In the genomic region with DNA sequence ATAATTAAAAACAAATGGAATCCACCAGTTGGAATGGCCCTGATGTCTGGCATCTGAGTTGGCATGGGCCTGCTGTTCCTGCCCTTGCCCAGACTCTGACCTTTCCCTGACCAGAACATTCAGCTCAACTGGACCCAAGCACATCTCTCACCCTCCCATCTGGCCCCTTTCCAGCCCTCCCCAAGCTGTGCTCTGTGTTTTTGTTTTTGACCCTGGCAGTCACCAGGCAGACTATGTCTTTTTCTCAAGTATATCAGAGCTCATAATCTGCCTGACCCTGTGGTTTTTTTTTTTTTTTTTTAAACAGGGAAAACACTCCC, we compare ENCODE assay signal across 14 cellular contexts.
DNase-seq lines count a peak whose midpoint lies in the region; TF ChIP-seq lines count a peak whose summit lies in the region.
"Had no signal": no experiment of that assay in that cellular context is flagged by ENCODE, and none has a peak within 500 bp of the region (broad histone marks: within the 10 kb centered on the region; RNA-seq: fewer than 3 reads in every experiment).

No MANE protein-coding gene starts in this region.

- no peaks in the 10 kb centered on the region for H3K9me3 ChIP-seq in ovary
- H3K9me3 ChIP-seq in tibial artery = no peaks in the 10 kb centered on the region
- H3K9me3 ChIP-seq: body of pancreas had no signal

- no peaks in the 10 kb centered on the region for H3K4me1 Mint-ChIP-seq in activated T-helper 2 cell treated with anti-CD3 and anti-CD28 coated beads, Interferon-gamma antibody, Interleukin-2, Interleukin-4, amounts not matched to agents 10 μg/mL and 5 μg/mL and 100 μg/mL, durations not matched to agents 14 hours and 24 hours and 36 hours (ENCODE audit: low read depth)
- H3K4me1 Mint-ChIP-seq: activated CD8-positive, alpha-beta memory T cell treated with anti-CD3 and anti-CD28 coated beads, Interleukin-2, amount 10 ng/mL, durations not matched to agents 7 days and 5 days had no signal

- DNase-seq in amygdala (lab: John Stamatoyannopoulos, UW) (peak in 38 of 56 donors; percentile 1 to 63 (median 22)), cardiac septum (ENCODE audit: low spot score) (peak; percentile 91), ovary (peak in 4 of 5 donors; percentile 18 to 67 (median 21)), tibial artery (peak; percentile 70 to 91), NCI-H524 treated with DMSO at 0.1 percent for 48 hours (lab: John Stamatoyannopoulos, UW) (no peak), T1000 (lab: John Stamatoyannopoulos, UW) (no peak)
- no peak for DNase-seq in activated T-helper 2 cell treated with anti-CD3 and anti-CD28 coated beads, Interferon-gamma antibody, Interleukin-2, Interleukin-4, amounts not matched to agents 10 μg/mL and 5 μg/mL and 100 μg/mL, durations not matched to agents 14 hours and 24 hours and 36 hours (ENCODE audit: low spot score)
- DNase-seq: activated CD4-positive, alpha-beta T cell treated with anti-CD3 and anti-CD28 coated beads for 1 hour; activated CD8-positive, alpha-beta memory T cell treated with anti-CD3 and anti-CD28 coated beads, Interleukin-2, amount 10 ng/mL, durations not matched to agents 7 days and 5 days; AML-193; NCI-H1694 treated with DMSO at 0.1 percent for 48 hours; stimulated activated naive CD8-positive, alpha-beta T cell treated with anti-CD3 and anti-CD28 coated beads, Interleukin-15, Interleukin-2, amounts not matched to agents 100 U/mL and 50 U/mL, for 24 hours; T-helper 9 cell had no signal

- TF ChIP-seq EP300 in ovary (IDR thresholded peaks at IDR 0.05) = no peak

- TF ChIP-seq POLR2A in ovary (IDR thresholded peaks at IDR 0.05) = no peak

- no peaks in the 10 kb centered on the region for H3K36me3 Mint-ChIP-seq in activated T-helper 2 cell treated with anti-CD3 and anti-CD28 coated beads, Interferon-gamma antibody, Interleukin-2, Interleukin-4, amounts not matched to agents 10 μg/mL and 5 μg/mL and 100 μg/mL, durations not matched to agents 14 hours and 24 hours and 36 hours (ENCODE audit: low read depth)
- H3K36me3 Mint-ChIP-seq: activated CD8-positive, alpha-beta memory T cell treated with anti-CD3 and anti-CD28 coated beads, Interleukin-2, amount 10 ng/mL, durations not matched to agents 7 days and 5 days had no signal

- H3K36me3 ChIP-seq in ovary (no peaks in the 10 kb centered on the region), tibial artery (no peaks in the 10 kb centered on the region)

- no peak for TF ChIP-seq CTCF in ovary (IDR thresholded peaks at IDR 0.05)
- no peak for TF ChIP-seq CTCF in tibial artery (IDR thresholded peaks at IDR 0.05)

- no peaks in the 10 kb centered on the region for H3K27me3 Mint-ChIP-seq in activated T-helper 2 cell treated with anti-CD3 and anti-CD28 coated beads, Interferon-gamma antibody, Interleukin-2, Interleukin-4, amounts not matched to agents 10 μg/mL and 5 μg/mL and 100 μg/mL, durations not matched to agents 14 hours and 24 hours and 36 hours (ENCODE audit: low read depth)
- H3K27me3 Mint-ChIP-seq: activated CD8-positive, alpha-beta memory T cell treated with anti-CD3 and anti-CD28 coated beads, Interleukin-2, amount 10 ng/mL, durations not matched to agents 7 days and 5 days had no signal

- no peak overlapping the region for H3K4me3 ChIP-seq in ovary
- no peak overlapping the region for H3K4me3 ChIP-seq in tibial artery
- H3K4me3 ChIP-seq: body of pancreas had no signal

- H3K9me3 Mint-ChIP-seq in activated T-helper 2 cell treated with anti-CD3 and anti-CD28 coated beads, Interferon-gamma antibody, Interleukin-2, Interleukin-4, amounts not matched to agents 10 μg/mL and 5 μg/mL and 100 μg/mL, durations not matched to agents 14 hours and 24 hours and 36 hours = no peaks in the 10 kb centered on the region

- no peaks in the 10 kb centered on the region for H3K27me3 ChIP-seq in ovary
- H3K27me3 ChIP-seq in tibial artery = no peaks in the 10 kb centered on the region
- H3K27me3 ChIP-seq: body of pancreas had no signal

- H3K27ac Mint-ChIP-seq in activated T-helper 2 cell treated with anti-CD3 and anti-CD28 coated beads, Interferon-gamma antibody, Interleukin-2, Interleukin-4, amounts not matched to agents 10 μg/mL and 5 μg/mL and 100 μg/mL, durations not matched to agents 14 hours and 24 hours and 36 hours = no peak overlapping the region
- H3K27ac Mint-ChIP-seq: activated CD8-positive, alpha-beta memory T cell treated with anti-CD3 and anti-CD28 coated beads, Interleukin-2, amount 10 ng/mL, durations not matched to agents 7 days and 5 days had no signal

- intact Hi-C loops in cardiac septum (cut with DNase I) (loop anchor here (5.0 kb wide), 1 partner anchor 113 kb away; no protein-coding TSS in a partner anchor), ovary (cut with DNase I) (no loop called here), tibial artery (cut with DNase I; ENCODE audit: low total_unique reads) (no loop called here)
- intact Hi-C loops in activated T-helper 2 cell treated with anti-CD3 and anti-CD28 coated beads, Interferon-gamma antibody, Interleukin-2, Interleukin-4, amounts not matched to agents 10 μg/mL and 5 μg/mL and 100 μg/mL, durations not matched to agents 14 hours and 24 hours and 36 hours (cut with micrococcal nuclease) = no loop called here

- no peak overlapping the region for H3K4me3 Mint-ChIP-seq in activated T-helper 2 cell treated with anti-CD3 and anti-CD28 coated beads, Interferon-gamma antibody, Interleukin-2, Interleukin-4, amounts not matched to agents 10 μg/mL and 5 μg/mL and 100 μg/mL, durations not matched to agents 14 hours and 24 hours and 36 hours (ENCODE audit: low read depth)
- H3K4me3 Mint-ChIP-seq: activated CD8-positive, alpha-beta memory T cell treated with anti-CD3 and anti-CD28 coated beads, Interleukin-2, amount 10 ng/mL, durations not matched to agents 7 days and 5 days had no signal

- H3K27ac ChIP-seq in ovary (no peak overlapping the region), tibial artery (peak overlapping the region; percentile 64 to 73)
- H3K27ac ChIP-seq: body of pancreas had no signal

- H3K4me1 ChIP-seq in ovary (ENCODE audit: insufficient read depth) (peaks cover 2% of the 10 kb centered on the region), tibial artery (peaks cover 0 to 50% (median 20%) of the 10 kb centered on the region in 4 donors)
- H3K4me1 ChIP-seq: body of pancreas had no signal

Comparison
In these comparisons a context has a peak if more than half of its experiments do, and no peak if none do; other contexts are left out.
1. DNase-seq: peak in amygdala (38 of 56), cardiac septum (single experiment), ovary (4 of 5) and tibial artery (2 of 2); none in activated T-helper 2 cell treated with anti-CD3 and anti-CD28 coated beads, Interferon-gamma antibody, Interleukin-2, Interleukin-4, amounts not matched to agents 10 μg/mL and 5 μg/mL and 100 μg/mL, durations not matched to agents 14 hours and 24 hours and 36 hours (single experiment), NCI-H524 treated with DMSO at 0.1 percent for 48 hours (single experiment) and T1000 (single experiment).
2. H3K27ac ChIP-seq: peak in tibial artery (2 of 2); none in ovary (0 of 2).